1 cellular context compared by ENCODE assay signal in the genomic region with DNA sequence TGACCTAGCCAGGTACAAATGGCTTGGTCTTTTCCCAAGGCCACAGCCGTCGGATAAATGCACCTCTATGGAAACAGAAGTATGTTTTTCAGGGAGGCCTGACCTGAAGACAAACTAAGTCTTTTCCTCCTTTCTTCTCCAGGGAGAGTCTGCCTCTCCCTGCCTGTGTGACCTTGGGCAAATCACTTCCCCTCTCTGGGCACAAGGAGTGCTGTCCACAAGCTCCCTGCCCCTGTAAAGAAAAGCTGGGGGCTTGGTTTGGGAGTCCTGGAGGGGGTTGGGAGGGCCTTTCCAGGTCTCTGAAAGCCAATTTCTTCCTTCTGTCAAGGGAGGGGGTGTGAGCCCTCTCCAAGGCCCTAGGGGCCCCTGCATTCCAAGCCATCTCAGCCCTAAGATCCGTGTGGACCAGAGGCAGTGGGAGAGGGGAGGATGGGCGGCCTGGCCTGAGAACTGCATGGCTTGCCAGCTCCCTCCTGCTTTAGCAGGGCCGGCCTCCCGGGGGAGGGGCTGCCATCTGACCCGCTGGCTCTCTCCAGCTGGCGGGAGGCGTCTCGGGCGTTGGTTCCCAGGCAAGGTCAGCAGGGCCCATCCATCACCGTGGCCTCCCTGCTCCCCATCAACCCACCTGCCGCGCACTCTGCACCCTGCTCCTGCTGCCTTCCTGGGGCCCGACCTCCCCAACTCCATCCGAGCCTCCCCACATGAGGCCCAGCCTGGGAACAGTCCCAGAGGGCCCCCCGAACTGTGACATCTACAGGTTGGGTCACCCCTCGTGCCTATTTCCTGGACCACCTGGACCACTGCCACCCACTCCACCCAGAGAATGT.
A peak's percentile ranks its signal among the peaks of the same experiment; 100 is the strongest.
TF ChIP-seq lines count a peak whose summit lies in the region.

No MANE protein-coding gene starts in this region.

TF ChIP-seq in H1, 55 proteins besides CTCF, POLR2A, EP300 and RAD21 (continued from another document):
- TF ChIP-seq, protein P1, sequence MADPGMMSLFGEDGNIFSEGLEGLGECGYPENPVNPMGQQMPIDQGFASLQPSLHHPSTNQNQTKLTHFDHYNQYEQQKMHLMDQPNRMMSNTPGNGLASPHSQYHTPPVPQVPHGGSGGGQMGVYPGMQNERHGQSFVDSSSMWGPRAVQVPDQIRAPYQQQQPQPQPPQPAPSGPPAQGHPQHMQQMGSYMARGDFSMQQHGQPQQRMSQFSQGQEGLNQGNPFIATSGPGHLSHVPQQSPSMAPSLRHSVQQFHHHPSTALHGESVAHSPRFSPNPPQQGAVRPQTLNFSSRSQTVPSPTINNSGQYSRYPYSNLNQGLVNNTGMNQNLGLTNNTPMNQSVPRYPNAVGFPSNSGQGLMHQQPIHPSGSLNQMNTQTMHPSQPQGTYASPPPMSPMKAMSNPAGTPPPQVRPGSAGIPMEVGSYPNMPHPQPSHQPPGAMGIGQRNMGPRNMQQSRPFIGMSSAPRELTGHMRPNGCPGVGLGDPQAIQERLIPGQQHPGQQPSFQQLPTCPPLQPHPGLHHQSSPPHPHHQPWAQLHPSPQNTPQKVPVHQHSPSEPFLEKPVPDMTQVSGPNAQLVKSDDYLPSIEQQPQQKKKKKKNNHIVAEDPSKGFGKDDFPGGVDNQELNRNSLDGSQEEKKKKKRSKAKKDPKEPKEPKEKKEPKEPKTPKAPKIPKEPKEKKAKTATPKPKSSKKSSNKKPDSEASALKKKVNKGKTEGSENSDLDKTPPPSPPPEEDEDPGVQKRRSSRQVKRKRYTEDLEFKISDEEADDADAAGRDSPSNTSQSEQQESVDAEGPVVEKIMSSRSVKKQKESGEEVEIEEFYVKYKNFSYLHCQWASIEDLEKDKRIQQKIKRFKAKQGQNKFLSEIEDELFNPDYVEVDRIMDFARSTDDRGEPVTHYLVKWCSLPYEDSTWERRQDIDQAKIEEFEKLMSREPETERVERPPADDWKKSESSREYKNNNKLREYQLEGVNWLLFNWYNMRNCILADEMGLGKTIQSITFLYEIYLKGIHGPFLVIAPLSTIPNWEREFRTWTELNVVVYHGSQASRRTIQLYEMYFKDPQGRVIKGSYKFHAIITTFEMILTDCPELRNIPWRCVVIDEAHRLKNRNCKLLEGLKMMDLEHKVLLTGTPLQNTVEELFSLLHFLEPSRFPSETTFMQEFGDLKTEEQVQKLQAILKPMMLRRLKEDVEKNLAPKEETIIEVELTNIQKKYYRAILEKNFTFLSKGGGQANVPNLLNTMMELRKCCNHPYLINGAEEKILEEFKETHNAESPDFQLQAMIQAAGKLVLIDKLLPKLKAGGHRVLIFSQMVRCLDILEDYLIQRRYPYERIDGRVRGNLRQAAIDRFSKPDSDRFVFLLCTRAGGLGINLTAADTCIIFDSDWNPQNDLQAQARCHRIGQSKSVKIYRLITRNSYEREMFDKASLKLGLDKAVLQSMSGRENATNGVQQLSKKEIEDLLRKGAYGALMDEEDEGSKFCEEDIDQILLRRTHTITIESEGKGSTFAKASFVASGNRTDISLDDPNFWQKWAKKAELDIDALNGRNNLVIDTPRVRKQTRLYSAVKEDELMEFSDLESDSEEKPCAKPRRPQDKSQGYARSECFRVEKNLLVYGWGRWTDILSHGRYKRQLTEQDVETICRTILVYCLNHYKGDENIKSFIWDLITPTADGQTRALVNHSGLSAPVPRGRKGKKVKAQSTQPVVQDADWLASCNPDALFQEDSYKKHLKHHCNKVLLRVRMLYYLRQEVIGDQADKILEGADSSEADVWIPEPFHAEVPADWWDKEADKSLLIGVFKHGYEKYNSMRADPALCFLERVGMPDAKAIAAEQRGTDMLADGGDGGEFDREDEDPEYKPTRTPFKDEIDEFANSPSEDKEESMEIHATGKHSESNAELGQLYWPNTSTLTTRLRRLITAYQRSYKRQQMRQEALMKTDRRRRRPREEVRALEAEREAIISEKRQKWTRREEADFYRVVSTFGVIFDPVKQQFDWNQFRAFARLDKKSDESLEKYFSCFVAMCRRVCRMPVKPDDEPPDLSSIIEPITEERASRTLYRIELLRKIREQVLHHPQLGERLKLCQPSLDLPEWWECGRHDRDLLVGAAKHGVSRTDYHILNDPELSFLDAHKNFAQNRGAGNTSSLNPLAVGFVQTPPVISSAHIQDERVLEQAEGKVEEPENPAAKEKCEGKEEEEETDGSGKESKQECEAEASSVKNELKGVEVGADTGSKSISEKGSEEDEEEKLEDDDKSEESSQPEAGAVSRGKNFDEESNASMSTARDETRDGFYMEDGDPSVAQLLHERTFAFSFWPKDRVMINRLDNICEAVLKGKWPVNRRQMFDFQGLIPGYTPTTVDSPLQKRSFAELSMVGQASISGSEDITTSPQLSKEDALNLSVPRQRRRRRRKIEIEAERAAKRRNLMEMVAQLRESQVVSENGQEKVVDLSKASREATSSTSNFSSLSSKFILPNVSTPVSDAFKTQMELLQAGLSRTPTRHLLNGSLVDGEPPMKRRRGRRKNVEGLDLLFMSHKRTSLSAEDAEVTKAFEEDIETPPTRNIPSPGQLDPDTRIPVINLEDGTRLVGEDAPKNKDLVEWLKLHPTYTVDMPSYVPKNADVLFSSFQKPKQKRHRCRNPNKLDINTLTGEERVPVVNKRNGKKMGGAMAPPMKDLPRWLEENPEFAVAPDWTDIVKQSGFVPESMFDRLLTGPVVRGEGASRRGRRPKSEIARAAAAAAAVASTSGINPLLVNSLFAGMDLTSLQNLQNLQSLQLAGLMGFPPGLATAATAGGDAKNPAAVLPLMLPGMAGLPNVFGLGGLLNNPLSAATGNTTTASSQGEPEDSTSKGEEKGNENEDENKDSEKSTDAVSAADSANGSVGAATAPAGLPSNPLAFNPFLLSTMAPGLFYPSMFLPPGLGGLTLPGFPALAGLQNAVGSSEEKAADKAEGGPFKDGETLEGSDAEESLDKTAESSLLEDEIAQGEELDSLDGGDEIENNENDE (IDR thresholded peaks at IDR 0.05; ENCODE audit: insufficient replicate concordance, low read length), result no peak
- TF ChIP-seq SP2 (IDR thresholded peaks at IDR 0.05; ENCODE audit: low read length) (no peak), RNF2 (IDR thresholded peaks at IDR 0.05; ENCODE audit: borderline replicate concordance, low read depth, low read length, missing control alignments, poor library complexity, severe bottlenecking) (no peak), RBBP5 (IDR thresholded peaks at IDR 0.05; ENCODE audit: borderline replicate concordance, low read depth, low read length) (0 out of 2 replicates have a peak, but pooled peaks have one; percentile 38)
- TF ChIP-seq, protein P2, sequence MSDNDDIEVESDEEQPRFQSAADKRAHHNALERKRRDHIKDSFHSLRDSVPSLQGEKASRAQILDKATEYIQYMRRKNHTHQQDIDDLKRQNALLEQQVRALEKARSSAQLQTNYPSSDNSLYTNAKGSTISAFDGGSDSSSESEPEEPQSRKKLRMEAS (IDR thresholded peaks at IDR 0.05), result peak; percentile 44; the same call in 1 of the 2 replicates
